Comparison of ENCODE assay signal across 36 cellular contexts in the genomic region with DNA sequence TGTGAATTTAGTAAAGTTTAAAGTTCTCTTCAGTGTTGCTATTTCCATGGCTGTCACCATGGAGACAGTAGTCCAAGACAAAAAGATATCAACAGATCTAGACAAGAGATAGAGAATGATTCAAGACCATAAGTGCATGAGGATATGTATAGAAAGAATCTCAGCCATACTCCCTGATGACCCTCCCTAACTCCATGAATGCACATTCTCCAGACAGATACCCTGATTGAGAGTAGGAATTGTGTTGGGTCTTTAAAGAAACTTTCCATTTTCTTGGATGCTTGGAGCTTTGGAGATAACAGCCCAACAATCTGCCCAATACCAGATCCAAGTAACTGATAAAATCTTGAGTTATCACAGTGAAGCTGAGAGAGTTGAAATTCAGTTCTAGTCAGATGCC.
"Had no signal": no experiment of that assay in that cellular context is flagged by ENCODE, and none has a peak within 500 bp of the region (broad histone marks: within the 10 kb centered on the region; RNA-seq: fewer than 3 reads in every experiment).

No MANE protein-coding gene starts in this region.

- H3K27me3 ChIP-seq: adrenal gland, body of pancreas, brain microvascular endothelial cell, breast epithelium had no signal

- H3K9me3 Mint-ChIP-seq: activated B cell treated with CpG ODN at 0.5 μM for 24 hours; activated naive CD8-positive, alpha-beta T cell treated with anti-CD3 and anti-CD28 coated beads for 36 hours; activated T-helper 1 cell treated with anti-CD3 and anti-CD28 coated beads, Interleukin-12 subunit alpha, Interleukin-12 subunit beta, Interleukin-2, Interleukin-4 antibody, amounts not matched to agents 30 ng/mL and 10 ng/mL and 1 ng/mL, durations not matched to agents 14 hours and 24 hours and 36 hours; T-helper 2 cell treated with Interferon-gamma antibody and Interleukin-4, amounts not matched to agents 5 μg/mL and 100 μg/mL, for 36 hours had no signal

- H3K4me3 Mint-ChIP-seq: activated B cell treated with CpG ODN at 0.5 μM for 24 hours; activated CD4-positive, alpha-beta memory T cell treated with anti-CD3 and anti-CD28 coated beads for 36 hours; activated CD4-positive, alpha-beta T cell treated with anti-CD3 and anti-CD28 coated beads, Interleukin-2, amount 10 ng/mL, durations not matched to agents 24 days and 14 days; activated CD8-positive, alpha-beta T cell treated with anti-CD3 and anti-CD28 coated beads for 36 hours; activated naive CD4-positive, alpha-beta T cell treated with anti-CD3 and anti-CD28 coated beads for 36 hours; activated naive CD8-positive, alpha-beta T cell treated with anti-CD3 and anti-CD28 coated beads for 36 hours; activated T-cell treated with anti-CD3 and anti-CD28 coated beads, Interleukin-2, amount 50 U/mL, for 4 hours; activated T-cell treated with anti-CD3 and anti-CD28 coated beads, Interleukin-2, amount 50 U/mL, for 72 hours; activated T-helper 1 cell treated with anti-CD3 and anti-CD28 coated beads, Interleukin-12 subunit alpha, Interleukin-12 subunit beta, Interleukin-2, Interleukin-4 antibody, amounts not matched to agents 30 ng/mL and 10 ng/mL and 1 ng/mL, durations not matched to agents 14 hours and 24 hours and 36 hours; activated T-helper 17 cell treated with anti-CD3 and anti-CD28 coated beads, Interleukin-2, amount 50 U/mL, for 72 hours; T-helper 1 cell treated with Interleukin-12 subunit alpha and Interleukin-12 subunit beta and Interleukin-4 antibody, amounts not matched to agents 30 μg/mL and 1 μg/mL, for 36 hours; T-helper 2 cell treated with Interferon-gamma antibody and Interleukin-4, amounts not matched to agents 5 μg/mL and 100 μg/mL, for 36 hours had no signal

- ATAC-seq: activated CD8-positive, alpha-beta T cell treated with anti-CD3 and anti-CD28 coated beads for 36 hours; activated naive CD4-positive, alpha-beta T cell treated with anti-CD3 and anti-CD28 coated beads, Interleukin-2, amount 50 U/mL, for 72 hours; activated T-cell treated with anti-CD3 and anti-CD28 coated beads, Interleukin-2, amount 50 U/mL, for 4 hours; activated T-cell treated with anti-CD3 and anti-CD28 coated beads, Interleukin-2, amount 50 U/mL, for 72 hours; activated T-helper 17 cell treated with anti-CD3 and anti-CD28 coated beads, Interleukin-2, amount 50 U/mL, for 72 hours; body of pancreas had no signal

- FAIRE-seq: astrocyte, TTC549 had no signal

- H3K36me3 Mint-ChIP-seq: activated CD4-positive, alpha-beta memory T cell treated with anti-CD3 and anti-CD28 coated beads for 36 hours; activated naive CD4-positive, alpha-beta T cell treated with anti-CD3 and anti-CD28 coated beads, Interleukin-2, amount 50 U/mL, for 72 hours; activated naive CD8-positive, alpha-beta T cell treated with anti-CD3 and anti-CD28 coated beads for 36 hours had no signal

- H3K27ac Mint-ChIP-seq: activated B cell treated with CpG ODN at 0.5 μM for 24 hours; activated CD4-positive, alpha-beta memory T cell treated with anti-CD3 and anti-CD28 coated beads for 36 hours; activated CD4-positive, alpha-beta T cell treated with anti-CD3 and anti-CD28 coated beads, Interleukin-2, amount 10 ng/mL, durations not matched to agents 24 days and 14 days; activated CD8-positive, alpha-beta T cell treated with anti-CD3 and anti-CD28 coated beads for 36 hours; activated naive CD4-positive, alpha-beta T cell treated with anti-CD3 and anti-CD28 coated beads for 36 hours; activated naive CD4-positive, alpha-beta T cell treated with anti-CD3 and anti-CD28 coated beads, Interleukin-2, amount 50 U/mL, for 72 hours; activated naive CD8-positive, alpha-beta T cell treated with anti-CD3 and anti-CD28 coated beads for 36 hours; activated T-cell treated with anti-CD3 and anti-CD28 coated beads, Interleukin-2, amount 50 U/mL, for 72 hours; activated T-helper 1 cell treated with anti-CD3 and anti-CD28 coated beads, Interleukin-12 subunit alpha, Interleukin-12 subunit beta, Interleukin-2, Interleukin-4 antibody, amounts not matched to agents 30 ng/mL and 10 ng/mL and 1 ng/mL, durations not matched to agents 14 hours and 24 hours and 36 hours; activated T-helper 17 cell treated with anti-CD3 and anti-CD28 coated beads, Interleukin-2, amount 50 U/mL, for 72 hours; T-helper 1 cell treated with Interleukin-12 subunit alpha and Interleukin-12 subunit beta and Interleukin-4 antibody, amounts not matched to agents 30 μg/mL and 1 μg/mL, for 36 hours; T-helper 2 cell treated with Interferon-gamma antibody and Interleukin-4, amounts not matched to agents 5 μg/mL and 100 μg/mL, for 36 hours had no signal

- H3K27me3 Mint-ChIP-seq: activated B cell treated with CpG ODN at 0.5 μM for 24 hours; activated CD4-positive, alpha-beta memory T cell treated with anti-CD3 and anti-CD28 coated beads for 36 hours; activated CD4-positive, alpha-beta T cell treated with anti-CD3 and anti-CD28 coated beads, Interleukin-2, amount 10 ng/mL, durations not matched to agents 24 days and 14 days; activated CD8-positive, alpha-beta T cell treated with anti-CD3 and anti-CD28 coated beads for 36 hours; activated naive CD8-positive, alpha-beta T cell treated with anti-CD3 and anti-CD28 coated beads for 36 hours; activated T-helper 17 cell treated with anti-CD3 and anti-CD28 coated beads, Interleukin-2, amount 50 U/mL, for 72 hours had no signal

- H3K36me3 ChIP-seq: adrenal gland, brain microvascular endothelial cell, breast epithelium had no signal

- H3K27ac ChIP-seq: adrenal gland, body of pancreas, brain microvascular endothelial cell, breast epithelium, VCaP had no signal

- H3K4me1 ChIP-seq: adrenal gland, body of pancreas, breast epithelium had no signal

- DNase-seq: activated B cell treated with CpG ODN at 0.5 μM for 24 hours; activated CD4-positive, alpha-beta memory T cell treated with anti-CD3 and anti-CD28 coated beads for 36 hours; activated CD4-positive, alpha-beta T cell treated with anti-CD3 and anti-CD28 coated beads for 4 hours; activated CD4-positive, alpha-beta T cell treated with anti-CD3 and anti-CD28 coated beads, Interleukin-2, amount 10 ng/mL, durations not matched to agents 24 days and 14 days; activated CD4-positive, alpha-beta T cell treated with anti-CD3 and anti-CD28 coated beads, Interleukin-2, amount 50 U/mL, for 1 hour; activated CD4-positive, alpha-beta T cell treated with anti-CD3 and anti-CD28 coated beads, Interleukin-2, amount 50 U/mL, for 4 hours; activated CD4-positive, CD25-positive, alpha-beta regulatory T cell treated with anti-CD3 and anti-CD28 coated beads, Interleukin-2, amount 50 U/mL, for 72 hours; activated CD8-positive, alpha-beta memory T cell treated with anti-CD3 and anti-CD28 coated beads, Interleukin-2, amount 50 U/mL, for 4 hours; activated CD8-positive, alpha-beta T cell treated with anti-CD3 and anti-CD28 coated beads for 36 hours; activated effector memory CD4-positive, alpha-beta T cell treated with anti-CD3 and anti-CD28 coated beads, Interleukin-2, amount 50 U/mL, for 16 hours; activated gamma-delta T cell treated with Interleukin-2 at 50 U/mL for 16 hours; activated naive CD4-positive, alpha-beta T cell; activated naive CD4-positive, alpha-beta T cell treated with anti-CD3 and anti-CD28 coated beads for 36 hours; activated naive CD4-positive, alpha-beta T cell treated with anti-CD3 and anti-CD28 coated beads, Interleukin-2, amount 50 U/mL, for 16 hours; activated naive CD8-positive, alpha-beta T cell treated with anti-CD3 and anti-CD28 coated beads for 36 hours; activated T-cell treated with anti-CD3 and anti-CD28 coated beads for 4 hours; activated T-cell treated with anti-CD3 and anti-CD28 coated beads, Interleukin-2, amount 50 U/mL, for 1 hour; activated T-cell treated with anti-CD3 and anti-CD28 coated beads, Interleukin-2, amount 50 U/mL, for 4 hours; activated T-cell treated with anti-CD3 and anti-CD28 coated beads, Interleukin-2, amount 50 U/mL, for 72 hours; adrenal gland; amniotic stem cell; aorta; body of pancreas; brain microvascular endothelial cell; central memory CD4-positive, alpha-beta T cell; T-helper 2 cell; T-helper 9 cell had no signal

- H3K4me3 ChIP-seq: adrenal gland, body of pancreas, breast epithelium had no signal

- H3K9me3 ChIP-seq: adrenal gland, body of pancreas, breast epithelium had no signal

- H3K4me1 Mint-ChIP-seq: activated B cell treated with CpG ODN at 0.5 μM for 24 hours; activated CD4-positive, alpha-beta T cell treated with anti-CD3 and anti-CD28 coated beads, Interleukin-2, amount 10 ng/mL, durations not matched to agents 24 days and 14 days; activated naive CD8-positive, alpha-beta T cell treated with anti-CD3 and anti-CD28 coated beads for 36 hours; activated T-helper 17 cell treated with anti-CD3 and anti-CD28 coated beads, Interleukin-2, amount 50 U/mL, for 72 hours had no signal
